Comparison of ENCODE assay signal across 2 cellular contexts in the genomic region with DNA sequence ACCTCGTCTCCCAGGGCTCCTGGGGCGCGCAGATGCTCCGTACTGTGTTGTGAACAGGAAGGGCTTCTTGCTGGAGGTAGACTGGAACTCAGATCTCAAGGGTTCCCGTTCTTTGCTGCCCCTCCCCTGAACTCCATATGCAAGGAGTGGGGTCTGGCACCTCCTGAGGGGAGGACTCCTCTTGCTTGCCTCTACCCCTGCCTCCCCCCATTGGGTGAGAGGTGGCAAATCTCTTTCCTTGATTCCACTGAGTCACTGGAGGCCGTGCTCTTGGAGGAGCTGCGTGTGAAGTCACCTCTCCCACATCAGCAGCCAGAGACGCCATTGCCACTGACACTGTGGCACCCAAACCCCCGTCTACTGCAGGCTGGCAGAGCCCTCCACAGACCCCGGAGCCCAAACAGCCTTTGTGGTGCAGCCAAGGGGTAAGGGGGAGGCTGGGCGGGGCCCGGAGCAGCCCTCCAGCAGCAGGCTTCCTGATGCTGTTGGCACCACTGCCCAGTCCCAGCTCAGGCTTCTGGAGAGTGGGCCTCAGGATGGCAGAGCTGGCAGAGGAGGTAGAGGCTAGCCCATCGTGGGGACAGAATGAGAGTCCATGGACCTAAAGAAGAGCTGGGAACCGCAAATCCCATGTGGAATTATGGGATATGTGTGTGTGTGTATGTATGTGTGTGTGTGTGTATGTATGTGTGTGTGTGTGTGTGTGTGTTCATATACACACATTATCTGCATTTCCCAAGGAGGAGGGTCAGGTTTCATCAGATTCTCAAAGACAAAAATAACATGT.
TF ChIP-seq lines count a peak whose summit lies in the region.

No MANE protein-coding gene starts in this region.

TF ChIP-seq in HEK293, 187 proteins besides CTCF, POLR2A, EP300 and RAD21:
- TF ChIP-seq ZSCAN4 (tag by site-specific recombination; IDR thresholded peaks at IDR 0.05) (peak; percentile 85), ZNF449 (tag by site-specific recombination; IDR thresholded peaks at IDR 0.05) (no peak), ZNF629 (tag by site-specific recombination; IDR thresholded peaks at IDR 0.05) (no peak), ZNF302 (tag by site-specific recombination; IDR thresholded peaks at IDR 0.05; ENCODE audit: low read depth) (no peak)

TF ChIP-seq in GM12878, 131 proteins besides CTCF, POLR2A, EP300 and RAD21:
- peak; percentile 65 for TF ChIP-seq LARP7 (IDR thresholded peaks at IDR 0.05)
- TF ChIP-seq HDGF (IDR thresholded peaks at IDR 0.05): no peak
- peak; percentile 60; a peak in 2 of 4 replicates for TF ChIP-seq IKZF2 (IDR thresholded peaks at IDR 0.05)
- TF ChIP-seq IKZF1 (conservative IDR thresholded peaks at IDR 0.05): peak; percentile 32
- TF ChIP-seq BHLHE40 (IDR thresholded peaks at IDR 0.05; ENCODE audit: borderline replicate concordance in 1 of 2, low read depth in 2 of 2, low read length in 1 of 2): peak in 1 of 2 experiments; percentile 23; a peak in 1 of 4 replicates
- 0 out of 2 replicates have a peak, but pooled peaks have one; percentile 43 for TF ChIP-seq POLR2AphosphoS5 (IDR thresholded peaks at IDR 0.05; ENCODE audit: low read length)
- TF ChIP-seq ZNF592 (IDR thresholded peaks at IDR 0.05): no peak
- peak; percentile 75; the same call in 1 of the 2 replicates for TF ChIP-seq WRNIP1 (IDR thresholded peaks at IDR 0.05; ENCODE audit: borderline replicate concordance, low read depth, low read length)
- TF ChIP-seq EED (IDR thresholded peaks at IDR 0.05; ENCODE audit: low read depth): 0 out of 2 replicates have a peak, but pooled peaks have one; percentile 10
- 0 out of 2 replicates have a peak, but pooled peaks have one; percentile 18 for TF ChIP-seq MLLT1 (IDR thresholded peaks at IDR 0.05)
